Comparison of ENCODE assay signal across 8 cellular contexts in the genomic region with DNA sequence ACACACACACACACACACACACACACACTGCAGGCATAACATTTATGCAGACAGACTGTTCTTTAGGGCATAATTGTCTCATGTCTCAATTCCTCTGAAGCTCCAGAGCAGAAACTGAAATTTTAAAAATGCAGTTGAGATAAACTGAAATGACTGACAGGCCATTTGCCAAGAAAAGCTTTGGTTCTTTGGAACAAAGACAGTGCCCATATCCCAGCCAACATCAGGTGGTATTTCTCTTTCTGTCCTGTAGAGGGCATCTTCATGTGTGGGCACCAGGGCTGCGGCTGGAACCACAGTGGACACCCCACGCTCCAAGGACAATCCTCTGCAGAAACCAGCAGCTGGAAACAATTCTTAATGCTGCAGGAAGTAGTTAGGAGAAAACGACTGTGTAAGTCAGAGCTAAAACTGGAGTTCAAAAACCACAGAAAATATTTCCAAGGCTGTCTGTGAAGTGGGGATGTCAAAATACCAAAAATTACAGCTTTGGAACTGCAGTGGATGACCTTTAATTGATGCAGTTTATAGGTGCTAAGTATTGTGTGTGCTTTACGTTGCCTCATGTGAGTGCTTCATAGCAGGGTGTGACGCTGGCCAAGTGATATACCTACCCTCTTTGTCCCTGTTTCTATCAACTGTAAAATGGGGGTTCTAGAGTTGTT. TPM values are rescaled to one million over a fixed set of nuclear protein-coding genes. Genes with fewer than 3 reads are reported as not detected.
A peak's percentile ranks its signal among the peaks of the same experiment; 100 is the strongest.
DNase-seq lines count a peak whose midpoint lies in the region; ATAC-seq, FAIRE-seq and TF ChIP-seq lines count a peak whose summit lies in the region.

No MANE protein-coding gene starts in this region.

- H3K27me3 ChIP-seq in HL-60 (ENCODE audit: insufficient read depth, poor library complexity, severe bottlenecking): no peaks in the 10 kb centered on the region
- no peaks in the 10 kb centered on the region for H3K27me3 ChIP-seq in gastroesophageal sphincter

- 69 to 71% methylated on average over 4 to 5 of the region's 5 CpGs for WGBS in gastroesophageal sphincter (ENCODE audit: low coverage in 1 of 2), 2 donors

- H3K4me3 ChIP-seq in HL-60 (replicated peaks; ENCODE audit: insufficient read depth, low read length): no peak overlapping the region
- H3K4me3 ChIP-seq in gastroesophageal sphincter: no peak overlapping the region

- ATAC-seq in SK-N-SH treated with all-trans-retinoic acid at 6 μM for 48 hours (peak; percentile 26; the same call in 1 of the 3 replicates), gastroesophageal sphincter (no peak), HG02610 (IDR thresholded peaks at IDR 0.05; ENCODE audit: unreplicated experiment) (no peak), HG03045 (IDR thresholded peaks at IDR 0.05; ENCODE audit: unreplicated experiment) (no peak)

- no peak for TF ChIP-seq POLR2A in gastroesophageal sphincter (IDR thresholded peaks at IDR 0.05)
- no peak for TF ChIP-seq POLR2A in GM12891 (IDR thresholded peaks at IDR 0.05; ENCODE audit: low read depth, low read length)

- H3K9me3 ChIP-seq in gastroesophageal sphincter: peaks cover 0 to 24% (median 0%) of the 10 kb centered on the region in 3 donors

- TF ChIP-seq EP300 in gastroesophageal sphincter (IDR thresholded peaks at IDR 0.05): no peak

- peak; percentile 35 for DNase-seq in Caki2 (ENCODE audit: low read depth)
- DNase-seq in HL-60 (ENCODE audit: low read depth in 1 of 2, low spot score in 1 of 2): peak in 1 of 2 experiments; percentile 18
- DNase-seq in urothelium cell line (ENCODE audit: low spot score): peak; percentile 43
- no peak for DNase-seq in GM12891 (ENCODE audit: insufficient read length, low spot score)

- in situ Hi-C loops in Caki2 (cut with HindIII; ENCODE audit: low pct_unique_long_range_greater_than_20kb, low sequenced_read_pairs): no loop called here

- no peak for FAIRE-seq in urothelium cell line (lab: Jason Lieb, UNC)
- FAIRE-seq in GM12891 (lab: Jason Lieb, UNC): no peak

- peak; percentile 8 for TF ChIP-seq CTCF in HL-60 (IDR thresholded peaks at IDR 0.05; ENCODE audit: insufficient read depth, low read length)
- peak in 3 of 4 experiments; percentile 17 to 35 (median 20) for TF ChIP-seq CTCF in gastroesophageal sphincter (IDR thresholded peaks at IDR 0.05)

- peaks cover 0 to 30% (median 0%) of the 10 kb centered on the region in 3 donors for H3K4me1 ChIP-seq in gastroesophageal sphincter

- no peak overlapping the region for H3K27ac ChIP-seq in HL-60 (replicated peaks)
- H3K27ac ChIP-seq in gastroesophageal sphincter: no peak overlapping the region

- peaks cover 0 to 41% of the 10 kb centered on the region in 2 donors for H3K36me3 ChIP-seq in gastroesophageal sphincter

TF ChIP-seq in SK-N-SH treated with all-trans-retinoic acid at 6 μM for 48 hours, 23 proteins besides CTCF, POLR2A, EP300 and RAD21:
- TF ChIP-seq GLIS3 (CRISPR knock-in tag; IDR thresholded peaks at IDR 0.05) (no peak), TCF4 (CRISPR knock-in tag; IDR thresholded peaks at IDR 0.05; ENCODE audit: borderline replicate concordance) (no peak)
TF ChIP-seq in SK-N-SH treated with all-trans-retinoic acid at 6 μM for 48 hours: peak in this region for 0.

TF ChIP-seq in GM12891, 5 proteins besides CTCF, POLR2A, EP300 and RAD21:
- TF ChIP-seq SPI1 (IDR thresholded peaks at IDR 0.05; ENCODE audit: low read depth, low read length): no peak
- no peak for TF ChIP-seq POLR2AphosphoS5 (IDR thresholded peaks at IDR 0.05; ENCODE audit: low read depth, low read length)
- no peak for TF ChIP-seq POU2F2 (IDR thresholded peaks at IDR 0.05; ENCODE audit: low read depth, low read length)
- no peak for TF ChIP-seq TAF1 (IDR thresholded peaks at IDR 0.05; ENCODE audit: low read depth, low read length)
- TF ChIP-seq PAX5 (IDR thresholded peaks at IDR 0.05; ENCODE audit: insufficient read depth, low read length, severe bottlenecking): no peak

RNA-seq across cellular contexts. Expression of a gene that starts 10.6 kb away (rescaled TPM):
- not detected in 2 replicates for total RNA-seq in Caki2 (2014; rRNA removed; shearing (Covaris generic); ENCODE audit: low replicate concordance)
- 1 to 10 TPM; 1.2 to 3.4 (median 1.7) TPM for total RNA-seq in gastroesophageal sphincter
- polyA plus RNA-seq in GM12891 (2012; ENCODE audit: low read depth, missing spikeins): 0.26 TPM

RNA-seq across cellular contexts. Expression of a gene that starts 16.3 kb away (rescaled TPM):
- 58.5 and 90.0 TPM in 2 replicates for total RNA-seq in Caki2 (2014; rRNA removed; shearing (Covaris generic); ENCODE audit: low replicate concordance)
- 10 to 100 TPM; 45.5 to 53.6 (median 47.6) TPM for total RNA-seq in gastroesophageal sphincter
- 19.4 TPM for polyA plus RNA-seq in GM12891 (2012; ENCODE audit: low read depth, missing spikeins)

RNA-seq across cellular contexts. Expression of a gene that starts 32.0 kb away (rescaled TPM):
- 12.1 and 12.8 TPM in 2 replicates for total RNA-seq in Caki2 (2014; rRNA removed; shearing (Covaris generic); ENCODE audit: low replicate concordance)
- 10 to 100 TPM in 2 of 4 donors, 1 to 10 TPM in 2; 5.2 to 11.8 (median 8.0) TPM for total RNA-seq in gastroesophageal sphincter
- 3.3 TPM for polyA plus RNA-seq in GM12891 (2012; ENCODE audit: low read depth, missing spikeins)

RNA-seq across cellular contexts. Expression of a gene that starts 38.2 kb away (rescaled TPM):
- total RNA-seq in Caki2 (2014; rRNA removed; shearing (Covaris generic); ENCODE audit: low replicate concordance): 4.4 and 5.7 TPM in 2 replicates
- 1 to 10 TPM; 4.4 to 8.3 (median 6.2) TPM for total RNA-seq in gastroesophageal sphincter
- polyA plus RNA-seq in GM12891 (2012; ENCODE audit: low read depth, missing spikeins): 1.7 TPM

RNA-seq across cellular contexts. Expression of a gene that starts 38.3 kb away (rescaled TPM):
- 7.9 and 21.0 TPM in 2 replicates for total RNA-seq in Caki2 (2014; rRNA removed; shearing (Covaris generic); ENCODE audit: low replicate concordance)
- total RNA-seq in gastroesophageal sphincter: 10 to 100 TPM; 19.0 to 28.8 (median 27.3) TPM
- 13.1 TPM for polyA plus RNA-seq in GM12891 (2012; ENCODE audit: low read depth, missing spikeins)
